In genomic region chr4:168662297-168662985, GRCh38 we compare ENCODE assay signal across 21 cellular contexts.
"Had no signal": no experiment of that assay in that cellular context is flagged by ENCODE, and none has a peak within 500 bp of the region (broad histone marks: within the 10 kb centered on the region; RNA-seq: fewer than 3 reads in every experiment).

No MANE protein-coding gene starts in this region.

- H3K9me3 Mint-ChIP-seq: activated CD4-positive, alpha-beta memory T cell treated with anti-CD3 and anti-CD28 coated beads, Interleukin-2, amount 10 ng/mL, durations not matched to agents 7 days and 5 days; activated naive CD4-positive, alpha-beta T cell treated with anti-CD3 and anti-CD28 coated beads, Interleukin-2, amount 50 U/mL, for 24 hours; activated T-cell treated with anti-CD3 and anti-CD28 coated beads, Interleukin-2, amount 50 U/mL, for 4 hours; central memory CD8-positive, alpha-beta T cell; mesothelial cell of epicardium; stimulated activated naive CD8-positive, alpha-beta T cell treated with anti-CD3 and anti-CD28 coated beads, Interleukin-15, amount 100 ng/mL, for 72 hours; WTC11 had no signal

- H3K4me1 Mint-ChIP-seq: activated CD4-positive, alpha-beta memory T cell treated with anti-CD3 and anti-CD28 coated beads, Interleukin-2, amount 10 ng/mL, durations not matched to agents 7 days and 5 days; activated naive CD4-positive, alpha-beta T cell treated with anti-CD3 and anti-CD28 coated beads, Interleukin-2, amount 50 U/mL, for 24 hours; central memory CD8-positive, alpha-beta T cell; naive B cell; stimulated activated naive CD8-positive, alpha-beta T cell treated with anti-CD3 and anti-CD28 coated beads, Interleukin-15, amount 100 ng/mL, for 72 hours had no signal

- H3K36me3 Mint-ChIP-seq: activated naive CD4-positive, alpha-beta T cell treated with anti-CD3 and anti-CD28 coated beads, Interleukin-2, amount 50 U/mL, for 24 hours; mesothelial cell of epicardium; naive B cell; WTC11 had no signal

- H3K27ac Mint-ChIP-seq: activated CD4-positive, alpha-beta memory T cell treated with anti-CD3 and anti-CD28 coated beads, Interleukin-2, amount 10 ng/mL, durations not matched to agents 7 days and 5 days; activated naive CD4-positive, alpha-beta T cell treated with anti-CD3 and anti-CD28 coated beads, Interleukin-2, amount 50 U/mL, for 24 hours; mesothelial cell of epicardium; naive B cell; stimulated activated naive CD8-positive, alpha-beta T cell treated with anti-CD3 and anti-CD28 coated beads, Interleukin-15, amount 100 ng/mL, for 72 hours; WTC11 had no signal

- H3K36me3 ChIP-seq: lower lobe of right lung, neutrophil, upper lobe of left lung had no signal

- H3K4me3 ChIP-seq: body of pancreas, lower lobe of right lung, upper lobe of left lung had no signal

- ATAC-seq: activated T-cell treated with anti-CD3 and anti-CD28 coated beads, Interleukin-2, amount 50 U/mL, for 4 hours; body of pancreas; lower lobe of right lung; stimulated activated naive CD8-positive, alpha-beta T cell treated with anti-CD3 and anti-CD28 coated beads, Interleukin-15, amount 100 ng/mL, for 72 hours; WTC11 had no signal

- H3K4me3 Mint-ChIP-seq: activated CD4-positive, alpha-beta memory T cell treated with anti-CD3 and anti-CD28 coated beads, Interleukin-2, amount 10 ng/mL, durations not matched to agents 7 days and 5 days; activated naive CD4-positive, alpha-beta T cell treated with anti-CD3 and anti-CD28 coated beads, Interleukin-2, amount 50 U/mL, for 24 hours; activated T-cell treated with anti-CD3 and anti-CD28 coated beads, Interleukin-2, amount 50 U/mL, for 4 hours; central memory CD8-positive, alpha-beta T cell; mesothelial cell of epicardium; naive B cell; stimulated activated naive CD8-positive, alpha-beta T cell treated with anti-CD3 and anti-CD28 coated beads, Interleukin-15, amount 100 ng/mL, for 72 hours; WTC11 had no signal

- H3K27me3 ChIP-seq: neutrophil, upper lobe of left lung had no signal

- DNase-seq: activated CD4-positive, alpha-beta memory T cell treated with anti-CD3 and anti-CD28 coated beads, Interleukin-2, amount 10 ng/mL, durations not matched to agents 7 days and 5 days; activated CD4-positive, alpha-beta T cell treated with anti-CD3 and anti-CD28 coated beads for 4 hours; activated effector memory CD4-positive, alpha-beta T cell treated with Interleukin-2 at 50 U/mL for 16 hours; activated T-cell treated with anti-CD3 and anti-CD28 coated beads, Interleukin-2, amount 50 U/mL, for 4 hours; body of pancreas; dermis blood vessel endothelial cell; head of caudate nucleus; lower lobe of right lung; naive B cell; posterior cingulate gyrus; stimulated activated naive CD8-positive, alpha-beta T cell treated with anti-CD3 and anti-CD28 coated beads, Interleukin-15, amount 100 ng/mL, for 72 hours; T-helper 2 cell; upper lobe of left lung had no signal

- H3K4me1 ChIP-seq: body of pancreas, lower lobe of right lung, upper lobe of left lung had no signal

- H3K9me3 ChIP-seq: body of pancreas, lower lobe of right lung, neutrophil, upper lobe of left lung had no signal

- H3K27ac ChIP-seq: body of pancreas, epithelial cell of prostate, lower lobe of right lung, neutrophil, upper lobe of left lung had no signal

- FAIRE-seq: frontal cortex, TTC549 had no signal
